12 cellular contexts compared by ENCODE assay signal in the genomic region with DNA sequence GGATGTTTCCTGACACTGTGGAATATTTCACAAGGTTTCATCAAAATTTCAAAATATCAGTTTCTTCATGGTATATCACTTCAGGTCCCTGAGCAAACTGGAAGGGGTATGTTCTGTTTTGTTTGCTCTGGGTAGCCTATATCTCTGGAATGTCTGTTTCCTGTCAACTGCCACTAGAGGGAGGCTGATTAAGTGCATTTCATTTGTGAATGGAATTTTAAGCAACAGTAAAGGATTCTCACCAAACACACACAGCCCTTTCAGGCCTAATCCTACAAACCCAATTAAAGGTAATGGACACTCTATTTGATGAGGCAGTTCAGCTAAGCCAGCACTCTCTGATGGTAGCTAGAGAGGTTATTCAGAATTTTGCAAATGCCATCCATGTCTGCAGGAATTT.
A peak's percentile ranks its signal among the peaks of the same experiment; 100 is the strongest.
DNase-seq lines count a peak whose midpoint lies in the region; ATAC-seq and TF ChIP-seq lines count a peak whose summit lies in the region.
"Had no signal": no experiment of that assay in that cellular context is flagged by ENCODE, and none has a peak within 500 bp of the region (broad histone marks: within the 10 kb centered on the region; RNA-seq: fewer than 3 reads in every experiment).

No MANE protein-coding gene starts in this region.

- no peaks in the 10 kb centered on the region for H3K9me3 Mint-ChIP-seq in activated naive CD4-positive, alpha-beta T cell treated with anti-CD3 and anti-CD28 coated beads, Interleukin-2, amount 50 U/mL, for 72 hours
- no peaks in the 10 kb centered on the region for H3K9me3 Mint-ChIP-seq in activated T-helper 2 cell treated with anti-CD3 and anti-CD28 coated beads, Interferon-gamma antibody, Interleukin-2, Interleukin-4, amounts not matched to agents 10 μg/mL and 5 μg/mL and 100 μg/mL, durations not matched to agents 14 hours and 24 hours and 36 hours
- H3K9me3 Mint-ChIP-seq: activated CD4-positive, alpha-beta T cell treated with anti-CD3 and anti-CD28 coated beads, Interleukin-2, amount 10 ng/mL, durations not matched to agents 7 days and 5 days had no signal

- no peaks in the 10 kb centered on the region for H3K36me3 Mint-ChIP-seq in activated naive CD4-positive, alpha-beta T cell treated with anti-CD3 and anti-CD28 coated beads, Interleukin-2, amount 50 U/mL, for 72 hours
- H3K36me3 Mint-ChIP-seq in activated T-helper 2 cell treated with anti-CD3 and anti-CD28 coated beads, Interferon-gamma antibody, Interleukin-2, Interleukin-4, amounts not matched to agents 10 μg/mL and 5 μg/mL and 100 μg/mL, durations not matched to agents 14 hours and 24 hours and 36 hours (ENCODE audit: low read depth), result no peaks in the 10 kb centered on the region

- H3K4me1 ChIP-seq in cardiac muscle cell (ENCODE audit: low read depth) (peaks cover 4% of the 10 kb centered on the region), upper lobe of right lung (no peaks in the 10 kb centered on the region)
- H3K4me1 ChIP-seq: BLaER1 treated with 17β-estradiol and CSF1 and Interleukin-3, amounts not matched to agents 10 nM and 100 nM; suprapubic skin had no signal

- H3K36me3 ChIP-seq in cardiac muscle cell, result no peaks in the 10 kb centered on the region
- no peaks in the 10 kb centered on the region for H3K36me3 ChIP-seq in upper lobe of right lung
- H3K36me3 ChIP-seq: BLaER1 treated with 17β-estradiol and CSF1 and Interleukin-3, amounts not matched to agents 10 nM and 100 nM; suprapubic skin had no signal

- no peak overlapping the region for H3K27ac Mint-ChIP-seq in activated naive CD4-positive, alpha-beta T cell treated with anti-CD3 and anti-CD28 coated beads, Interleukin-2, amount 50 U/mL, for 72 hours
- H3K27ac Mint-ChIP-seq in activated T-helper 2 cell treated with anti-CD3 and anti-CD28 coated beads, Interferon-gamma antibody, Interleukin-2, Interleukin-4, amounts not matched to agents 10 μg/mL and 5 μg/mL and 100 μg/mL, durations not matched to agents 14 hours and 24 hours and 36 hours, result no peak overlapping the region
- H3K27ac Mint-ChIP-seq: activated CD4-positive, alpha-beta T cell treated with anti-CD3 and anti-CD28 coated beads, Interleukin-2, amount 10 ng/mL, durations not matched to agents 7 days and 5 days had no signal

- H3K4me3 ChIP-seq in cardiac muscle cell (no peak overlapping the region), upper lobe of right lung (no peak overlapping the region)
- H3K4me3 ChIP-seq: BLaER1 treated with 17β-estradiol and CSF1 and Interleukin-3, amounts not matched to agents 10 nM and 100 nM; suprapubic skin had no signal

- intact Hi-C loops in left cardiac atrium (cut with DNase I) (no loop called here), upper lobe of right lung (cut with DNase I) (no loop called here)
- intact Hi-C loops in activated T-helper 2 cell treated with anti-CD3 and anti-CD28 coated beads, Interferon-gamma antibody, Interleukin-2, Interleukin-4, amounts not matched to agents 10 μg/mL and 5 μg/mL and 100 μg/mL, durations not matched to agents 14 hours and 24 hours and 36 hours (cut with micrococcal nuclease), result no loop called here

- TF ChIP-seq CTCF in cardiac muscle cell (IDR thresholded peaks at IDR 0.05; ENCODE audit: low read depth, low read length), result peak; percentile 39
- TF ChIP-seq CTCF in upper lobe of right lung (IDR thresholded peaks at IDR 0.05), result peak; percentile 29

- no peak overlapping the region for H3K4me3 Mint-ChIP-seq in activated T-helper 2 cell treated with anti-CD3 and anti-CD28 coated beads, Interferon-gamma antibody, Interleukin-2, Interleukin-4, amounts not matched to agents 10 μg/mL and 5 μg/mL and 100 μg/mL, durations not matched to agents 14 hours and 24 hours and 36 hours (ENCODE audit: low read depth)
- H3K4me3 Mint-ChIP-seq: activated CD4-positive, alpha-beta T cell treated with anti-CD3 and anti-CD28 coated beads, Interleukin-2, amount 10 ng/mL, durations not matched to agents 7 days and 5 days had no signal

- ATAC-seq in left cardiac atrium (no peak), upper lobe of right lung (peak; percentile 47)
- no peak for ATAC-seq in activated naive CD4-positive, alpha-beta T cell treated with anti-CD3 and anti-CD28 coated beads, Interleukin-2, amount 50 U/mL, for 72 hours

- H3K4me1 Mint-ChIP-seq in activated T-helper 2 cell treated with anti-CD3 and anti-CD28 coated beads, Interferon-gamma antibody, Interleukin-2, Interleukin-4, amounts not matched to agents 10 μg/mL and 5 μg/mL and 100 μg/mL, durations not matched to agents 14 hours and 24 hours and 36 hours (ENCODE audit: low read depth), result no peaks in the 10 kb centered on the region

- H3K27ac ChIP-seq in cardiac muscle cell (peak overlapping the region; percentile 31), upper lobe of right lung (no peak overlapping the region)
- H3K27ac ChIP-seq: BLaER1 treated with 17β-estradiol and CSF1 and Interleukin-3, amounts not matched to agents 10 nM and 100 nM; suprapubic skin had no signal

- DNase-seq in cardiac muscle cell (ENCODE audit: low read depth in 1 of 2, low spot score in 1 of 2) (peak; percentile 11 to 81), left cardiac atrium (no peak), SHP77 treated with DMSO at 0.1 percent for 48 hours (lab: John Stamatoyannopoulos, UW) (peak; percentile 0), glomerular visceral epithelial cell (ENCODE audit: extremely low spot score) (peak; percentile 3), upper lobe of right lung (no peak), nucleus accumbens (lab: John Stamatoyannopoulos, UW) (no peak)
- DNase-seq in activated naive CD4-positive, alpha-beta T cell treated with anti-CD3 and anti-CD28 coated beads, Interleukin-2, amount 50 U/mL, for 72 hours (ENCODE audit: low spot score in 2 of 2), result no peak
- no peak for DNase-seq in activated T-helper 2 cell treated with anti-CD3 and anti-CD28 coated beads, Interferon-gamma antibody, Interleukin-2, Interleukin-4, amounts not matched to agents 10 μg/mL and 5 μg/mL and 100 μg/mL, durations not matched to agents 14 hours and 24 hours and 36 hours (ENCODE audit: low spot score)
- DNase-seq: activated CD4-positive, alpha-beta T cell treated with anti-CD3 and anti-CD28 coated beads, Interleukin-2, amount 10 ng/mL, durations not matched to agents 7 days and 5 days; MV-4-11 had no signal

- H3K27me3 ChIP-seq in cardiac muscle cell (no peaks in the 10 kb centered on the region), upper lobe of right lung (no peaks in the 10 kb centered on the region)
- H3K27me3 ChIP-seq: BLaER1 treated with 17β-estradiol and CSF1 and Interleukin-3, amounts not matched to agents 10 nM and 100 nM; suprapubic skin had no signal

- H3K27me3 Mint-ChIP-seq in activated T-helper 2 cell treated with anti-CD3 and anti-CD28 coated beads, Interferon-gamma antibody, Interleukin-2, Interleukin-4, amounts not matched to agents 10 μg/mL and 5 μg/mL and 100 μg/mL, durations not matched to agents 14 hours and 24 hours and 36 hours (ENCODE audit: low read depth), result no peaks in the 10 kb centered on the region
- H3K27me3 Mint-ChIP-seq: activated CD4-positive, alpha-beta T cell treated with anti-CD3 and anti-CD28 coated beads, Interleukin-2, amount 10 ng/mL, durations not matched to agents 7 days and 5 days had no signal

- H3K9me3 ChIP-seq in cardiac muscle cell (ENCODE audit: low read depth) (no peaks in the 10 kb centered on the region), upper lobe of right lung (no peaks in the 10 kb centered on the region)
- H3K9me3 ChIP-seq: BLaER1 treated with 17β-estradiol and CSF1 and Interleukin-3, amounts not matched to agents 10 nM and 100 nM; suprapubic skin had no signal

Comparison
In these comparisons a context has a peak if more than half of its experiments do, and no peak if none do; other contexts are left out.
1. DNase-seq: peak in cardiac muscle cell (2 of 2), SHP77 treated with DMSO at 0.1 percent for 48 hours (single experiment) and glomerular visceral epithelial cell (single experiment); none in left cardiac atrium (single experiment), upper lobe of right lung (single experiment), activated naive CD4-positive, alpha-beta T cell treated with anti-CD3 and anti-CD28 coated beads, Interleukin-2, amount 50 U/mL, for 72 hours (0 of 2), nucleus accumbens (0 of 56) and activated T-helper 2 cell treated with anti-CD3 and anti-CD28 coated beads, Interferon-gamma antibody, Interleukin-2, Interleukin-4, amounts not matched to agents 10 μg/mL and 5 μg/mL and 100 μg/mL, durations not matched to agents 14 hours and 24 hours and 36 hours (single experiment).